Comparison of ENCODE assay signal across 18 cellular contexts in the genomic region with DNA sequence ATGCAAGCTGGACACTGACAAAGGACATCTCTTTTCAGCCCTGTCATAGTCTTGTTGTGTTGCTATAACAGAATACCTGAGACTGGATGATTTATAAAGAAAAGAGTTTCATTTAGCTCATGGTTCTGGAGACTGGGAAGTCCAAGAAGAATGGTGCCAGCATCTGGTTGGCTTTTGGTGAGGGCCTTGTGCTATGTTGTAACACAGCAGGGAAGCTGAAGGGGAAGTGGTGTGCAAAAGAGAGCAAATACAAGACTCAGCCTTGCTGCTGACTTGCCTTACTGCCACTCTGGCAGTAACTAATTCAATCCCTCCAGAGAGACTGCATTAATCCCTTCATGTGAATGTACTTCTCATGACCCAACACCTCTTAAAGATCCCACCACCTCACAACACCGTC.
"Had no signal": no experiment of that assay in that cellular context is flagged by ENCODE, and none has a peak within 500 bp of the region (broad histone marks: within the 10 kb centered on the region; RNA-seq: fewer than 3 reads in every experiment).

No MANE protein-coding gene starts in this region.

- H3K27ac ChIP-seq: brain microvascular endothelial cell, prostate gland, testis had no signal

- DNase-seq: activated CD4-positive, alpha-beta T cell treated with anti-CD3 and anti-CD28 coated beads, Interleukin-2, amount 50 U/mL, for 4 hours; activated CD4-positive, CD25-positive, alpha-beta regulatory T cell treated with anti-CD3 and anti-CD28 coated beads, Interleukin-2, amount 50 U/mL, for 72 hours; activated naive CD4-positive, alpha-beta T cell treated with Interleukin-2 at 50 U/mL for 16 hours; activated T-cell treated with anti-CD3 and anti-CD28 coated beads for 4 hours; anterior cingulate cortex; brain microvascular endothelial cell; cortex of kidney; effector CD4-positive, alpha-beta T cell; foreskin fibroblast; head of caudate nucleus; kidney glomerular epithelial cell; right cardiac atrium; T-helper 9 cell; testis had no signal

- H3K36me3 ChIP-seq: brain microvascular endothelial cell, prostate gland had no signal

- H3K4me1 ChIP-seq: prostate gland had no signal

- ATAC-seq: natural killer cell treated with Interleukin-12 subunit alpha and Interleukin-12 subunit beta and Interleukin-15 and Interleukin-18, amount 100 ng/mL, for 72 hours; right cardiac atrium had no signal

- H3K9me3 ChIP-seq: prostate gland, testis had no signal

- H3K27me3 ChIP-seq: brain microvascular endothelial cell, testis had no signal

- FAIRE-seq: endothelial cell of umbilical vein had no signal

- H3K4me3 ChIP-seq: prostate gland, smooth muscle cell, testis had no signal

- H3K4me2 ChIP-seq: smooth muscle cell had no signal
